In the genomic region with DNA sequence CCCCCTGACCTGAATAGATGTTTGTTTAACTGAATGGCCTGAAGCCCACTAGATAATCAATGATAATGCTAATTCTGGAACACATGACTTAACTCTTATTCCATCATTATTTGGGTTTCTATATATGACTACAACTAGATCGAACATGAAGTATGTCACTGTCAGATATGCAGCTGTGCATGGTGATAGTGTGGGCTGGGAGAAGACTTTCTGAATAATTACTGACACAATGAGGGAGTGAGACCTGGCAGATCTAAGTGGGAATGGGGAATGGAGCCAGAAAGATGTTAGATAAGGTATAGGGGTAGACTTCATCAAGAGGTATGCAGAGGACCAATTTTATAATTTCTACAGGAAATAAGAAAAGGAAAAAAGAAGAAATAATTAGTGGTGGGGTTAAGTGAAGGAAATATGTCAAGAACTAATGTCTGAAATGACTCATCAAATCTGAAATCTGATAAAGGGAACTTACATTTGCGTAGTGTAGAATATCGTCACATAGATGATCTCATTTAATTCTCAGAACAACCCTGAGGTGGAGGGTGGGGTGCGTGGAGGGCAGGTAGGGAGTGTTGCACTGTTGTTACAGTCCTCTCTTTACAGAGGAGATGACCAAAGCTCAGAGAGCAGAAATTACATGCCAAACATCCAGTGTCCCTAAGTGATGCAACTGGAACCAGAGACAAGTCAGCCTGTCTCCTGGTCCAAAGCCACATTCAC, we compare ENCODE assay signal across 8 cellular contexts.
DNase-seq lines count a peak whose midpoint lies in the region; ATAC-seq lines count a peak whose summit lies in the region.

No MANE protein-coding gene starts in this region.

- H3K9me3 Mint-ChIP-seq in activated T-helper 2 cell treated with anti-CD3 and anti-CD28 coated beads, Interferon-gamma antibody, Interleukin-2, Interleukin-4, amounts not matched to agents 10 μg/mL and 5 μg/mL and 100 μg/mL, durations not matched to agents 14 hours and 24 hours and 36 hours: peaks cover 7% of the 10 kb centered on the region

- peaks cover 14% of the 10 kb centered on the region for H3K36me3 Mint-ChIP-seq in activated T-helper 2 cell treated with anti-CD3 and anti-CD28 coated beads, Interferon-gamma antibody, Interleukin-2, Interleukin-4, amounts not matched to agents 10 μg/mL and 5 μg/mL and 100 μg/mL, durations not matched to agents 14 hours and 24 hours and 36 hours (ENCODE audit: low read depth)

- ATAC-seq in GM19372 (IDR thresholded peaks at IDR 0.05; ENCODE audit: low read depth, unreplicated experiment): peak; percentile 83
- peak; percentile 58 for ATAC-seq in HG03442 (IDR thresholded peaks at IDR 0.05; ENCODE audit: unreplicated experiment)

- no peaks in the 10 kb centered on the region for H3K27me3 Mint-ChIP-seq in activated T-helper 2 cell treated with anti-CD3 and anti-CD28 coated beads, Interferon-gamma antibody, Interleukin-2, Interleukin-4, amounts not matched to agents 10 μg/mL and 5 μg/mL and 100 μg/mL, durations not matched to agents 14 hours and 24 hours and 36 hours (ENCODE audit: low read depth)

- intact Hi-C loops in activated T-helper 2 cell treated with anti-CD3 and anti-CD28 coated beads, Interferon-gamma antibody, Interleukin-2, Interleukin-4, amounts not matched to agents 10 μg/mL and 5 μg/mL and 100 μg/mL, durations not matched to agents 14 hours and 24 hours and 36 hours (cut with micrococcal nuclease): loop anchor here (1.0 to 5.0 kb wide), 14 partner anchors 16 to 424 kb away; a partner anchor contains a TSS

- H3K4me3 Mint-ChIP-seq in activated T-helper 2 cell treated with anti-CD3 and anti-CD28 coated beads, Interferon-gamma antibody, Interleukin-2, Interleukin-4, amounts not matched to agents 10 μg/mL and 5 μg/mL and 100 μg/mL, durations not matched to agents 14 hours and 24 hours and 36 hours (ENCODE audit: low read depth): peak overlapping the region; percentile 28

- H3K27ac Mint-ChIP-seq in activated T-helper 2 cell treated with anti-CD3 and anti-CD28 coated beads, Interferon-gamma antibody, Interleukin-2, Interleukin-4, amounts not matched to agents 10 μg/mL and 5 μg/mL and 100 μg/mL, durations not matched to agents 14 hours and 24 hours and 36 hours: no peak overlapping the region

- peak; percentile 64 for DNase-seq in activated T-helper 2 cell treated with anti-CD3 and anti-CD28 coated beads, Interferon-gamma antibody, Interleukin-2, Interleukin-4, amounts not matched to agents 10 μg/mL and 5 μg/mL and 100 μg/mL, durations not matched to agents 14 hours and 24 hours and 36 hours (ENCODE audit: low spot score)
- DNase-seq in stimulated activated CD4-positive, alpha-beta T cell treated with anti-CD3 and anti-CD28 coated beads, Interleukin-2, amount 100 ng/mL, for 48 hours: peak; percentile 32 to 42
- DNase-seq in NCI-H1417 treated with DMSO at 0.1 percent for 48 hours (lab: John Stamatoyannopoulos, UW) (no peak), NCI-H345 (lab: John Stamatoyannopoulos, UW) (no peak), GF-D8 (lab: John Stamatoyannopoulos, UW) (no peak), retina (no peak)

- H3K4me1 Mint-ChIP-seq in activated T-helper 2 cell treated with anti-CD3 and anti-CD28 coated beads, Interferon-gamma antibody, Interleukin-2, Interleukin-4, amounts not matched to agents 10 μg/mL and 5 μg/mL and 100 μg/mL, durations not matched to agents 14 hours and 24 hours and 36 hours (ENCODE audit: low read depth): peaks cover 18% of the 10 kb centered on the region

Comparison
In these comparisons a context has a peak if more than half of its experiments do, and no peak if none do; other contexts are left out.
1. DNase-seq: peak in activated T-helper 2 cell treated with anti-CD3 and anti-CD28 coated beads, Interferon-gamma antibody, Interleukin-2, Interleukin-4, amounts not matched to agents 10 μg/mL and 5 μg/mL and 100 μg/mL, durations not matched to agents 14 hours and 24 hours and 36 hours (single experiment) and stimulated activated CD4-positive, alpha-beta T cell treated with anti-CD3 and anti-CD28 coated beads, Interleukin-2, amount 100 ng/mL, for 48 hours (2 of 2); none in NCI-H1417 treated with DMSO at 0.1 percent for 48 hours (single experiment), NCI-H345 (single experiment), GF-D8 (single experiment) and retina (single experiment).